ENCODE assay signal across 8 cellular contexts in genomic region chr15:72599855-72600464, GRCh38. TPM values are rescaled to one million over a fixed set of nuclear protein-coding genes. Genes with fewer than 3 reads are reported as not detected.
DNase-seq lines count a peak whose midpoint lies in the region; ATAC-seq and TF ChIP-seq lines count a peak whose summit lies in the region.

No MANE protein-coding gene starts in this region.

- no peak for ATAC-seq in HG02840 (IDR thresholded peaks at IDR 0.05; ENCODE audit: low FRiP score, unreplicated experiment)

- H3K36me3 ChIP-seq in adipocyte (ENCODE audit: control insufficient read depth, insufficient read depth, low read length, severe bottlenecking): no peaks in the 10 kb centered on the region
- peaks cover 2% of the 10 kb centered on the region; the same call in 1 of the 2 replicates for H3K36me3 ChIP-seq in iPS DF 6.9 (ENCODE audit: control insufficient read depth, insufficient read depth, low read length)
- no peaks in the 10 kb centered on the region for H3K36me3 ChIP-seq in thyroid gland

- H3K27ac ChIP-seq in iPS DF 6.9 (ENCODE audit: low read length) (no peak overlapping the region), thyroid gland (no peak overlapping the region)

- DNase-seq in AG08396 (ENCODE audit: low spot score) (peak; percentile 54), EH (ENCODE audit: low read depth) (peak; percentile 66), NCI-H1092 treated with DMSO at 0.1 percent for 48 hours (lab: John Stamatoyannopoulos, UW) (peak; percentile 4), adipocyte (ENCODE audit: low read depth) (peak; percentile 79), iPS DF 6.9 (ENCODE audit: low read depth, low spot score) (peak; percentile 35), thyroid gland (peak; percentile 29 to 50), NCI-H226 (no peak)

- peaks cover 10% of the 10 kb centered on the region for H3K4me1 ChIP-seq in adipocyte (ENCODE audit: control insufficient read depth, insufficient read depth, low read length)
- H3K4me1 ChIP-seq in iPS DF 6.9 (ENCODE audit: control insufficient read depth, insufficient read depth, low read length): peaks cover 4% of the 10 kb centered on the region
- H3K4me1 ChIP-seq in thyroid gland: no peaks in the 10 kb centered on the region

- intact Hi-C loops in thyroid gland (cut with DNase I): loop anchor here (5.0 kb wide), 1 partner anchor 72 kb away; no protein-coding TSS in a partner anchor

- no peak overlapping the region for H3K9ac ChIP-seq in adipocyte (ENCODE audit: low read length)

- H3K9me3 ChIP-seq in adipocyte (ENCODE audit: control insufficient read depth, low read length) (no peaks in the 10 kb centered on the region), iPS DF 6.9 (ENCODE audit: control insufficient read depth, insufficient read depth, low read length) (no peaks in the 10 kb centered on the region), thyroid gland (no peaks in the 10 kb centered on the region)

- H3K4me3 ChIP-seq in adipocyte (ENCODE audit: low read length) (no peak overlapping the region), iPS DF 6.9 (ENCODE audit: low read length) (no peak overlapping the region), thyroid gland (replicated peaks in 1 of 3) (no peak overlapping the region)

- peak; percentile 29 to 74 (median 65) for TF ChIP-seq CTCF in thyroid gland (IDR thresholded peaks at IDR 0.05)

- WGBS in iPS DF 6.9 (ENCODE audit: insufficient coverage, insufficient read length): no CpG with 5 or more reads among the region's 2 CpGs
- 3 to 8% methylated on average over 2 of the region's 2 CpGs for WGBS in thyroid gland, 2 donors

- TF ChIP-seq POLR2A in thyroid gland (IDR thresholded peaks at IDR 0.05): no peak

- no peaks in the 10 kb centered on the region for H3K27me3 ChIP-seq in adipocyte (replicated peaks; ENCODE audit: control insufficient read depth, insufficient read depth, low read length)
- H3K27me3 ChIP-seq in iPS DF 6.9 (ENCODE audit: control insufficient read depth, insufficient read depth, low read length): no peaks in the 10 kb centered on the region
- H3K27me3 ChIP-seq in thyroid gland: no peaks in the 10 kb centered on the region

RNA-seq across cellular contexts. Expression of gene GOLGA6B, which starts 54.5 kb away (rescaled TPM):
- under 1 TPM in 1 of 4 donors, not detected in 3; 0.27 TPM for total RNA-seq in thyroid gland
